Comparison of ENCODE assay signal across 1 cellular context in genomic region chr7:135160098-135160857, GRCh38.
TF ChIP-seq lines count a peak whose summit lies in the region.

No MANE protein-coding gene starts in this region.

TF ChIP-seq in H1, 55 proteins besides CTCF, POLR2A, EP300 and RAD21:
- TF ChIP-seq TAF7 (optimal IDR thresholded peaks at IDR 0.05; ENCODE audit: borderline replicate concordance, low read depth, low read length) = no peak
- TF ChIP-seq PHF8 (conservative IDR thresholded peaks at IDR 0.05; ENCODE audit: low read depth, low read length) = no peak
- TF ChIP-seq NRF1 (IDR thresholded peaks at IDR 0.05; ENCODE audit: low read depth, low read length) = no peak
- no peak for TF ChIP-seq CHD7 (IDR thresholded peaks at IDR 0.05; ENCODE audit: insufficient replicate concordance, low read length)
- no peak for TF ChIP-seq CBX8 (IDR thresholded peaks at IDR 0.05; ENCODE audit: borderline replicate concordance, low read depth, low read length)
- no peak for TF ChIP-seq BCL11A (IDR thresholded peaks at IDR 0.05; ENCODE audit: low read depth in 2 of 2, low read length in 2 of 2)
- TF ChIP-seq RXRA (IDR thresholded peaks at IDR 0.05; ENCODE audit: insufficient read depth, low read depth, low read length) = no peak
- no peak for TF ChIP-seq HDAC2 (IDR thresholded peaks at IDR 0.05; ENCODE audit: borderline replicate concordance in 1 of 2, low read depth in 2 of 2, low read length in 2 of 2)
- no peak for TF ChIP-seq TCF12 (IDR thresholded peaks at IDR 0.05; ENCODE audit: low read depth, low read length)
- no peak for TF ChIP-seq YY1 (IDR thresholded peaks at IDR 0.05; ENCODE audit: low read depth, low read length)
- no peak for TF ChIP-seq CTBP2 (IDR thresholded peaks at IDR 0.05; ENCODE audit: borderline replicate concordance, insufficient read depth, insufficient read length, low read length)
